In the genomic region with DNA sequence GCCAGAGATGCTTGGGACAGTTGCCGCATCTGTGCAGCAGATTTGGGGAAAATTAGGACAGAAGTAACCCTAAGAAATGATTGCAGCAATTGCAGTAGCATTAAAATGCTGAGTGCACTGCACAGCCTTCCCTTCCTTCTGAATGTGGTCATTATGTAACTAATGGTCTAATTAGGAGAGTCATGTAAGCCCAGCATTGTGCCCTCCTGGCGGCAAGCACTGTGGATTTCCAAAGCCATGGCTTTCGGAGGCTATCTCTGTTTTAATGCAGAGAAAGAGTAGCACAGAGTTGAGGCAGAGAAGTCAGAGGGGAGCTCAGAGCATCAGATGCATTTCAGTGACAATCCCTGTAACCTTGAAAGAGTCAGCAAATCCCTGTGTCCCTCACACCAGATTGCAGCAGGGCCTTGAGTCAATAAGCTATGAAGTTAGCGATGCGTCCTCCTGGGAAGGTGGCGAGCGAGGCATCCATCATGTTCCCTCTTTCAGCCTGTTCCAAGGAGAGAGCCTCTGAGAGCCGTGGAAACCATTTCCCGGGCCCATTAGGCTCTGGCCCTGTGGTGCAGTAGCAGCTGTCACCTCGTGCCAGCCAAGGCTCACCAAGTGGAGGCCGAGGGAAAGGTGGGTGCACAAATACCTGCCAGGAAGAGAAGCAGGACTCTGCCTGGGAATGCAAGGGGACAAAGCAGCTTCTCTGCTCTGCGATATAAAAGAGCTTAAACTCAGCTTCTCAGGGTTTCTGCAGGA, we compare ENCODE assay signal across 15 cellular contexts.
"Had no signal": no experiment of that assay in that cellular context is flagged by ENCODE, and none has a peak within 500 bp of the region (broad histone marks: within the 10 kb centered on the region; RNA-seq: fewer than 3 reads in every experiment).

No MANE protein-coding gene starts in this region.

- H3K36me3 ChIP-seq: heart left ventricle, pancreas, thyroid gland had no signal

- ATAC-seq: foreskin keratinocyte; heart left ventricle; left cardiac atrium; pancreas; stimulated activated effector memory CD8-positive, alpha-beta T cell treated with anti-CD3 and anti-CD28 coated beads, Interleukin-12 subunit alpha, Interleukin-12 subunit beta, amount 100 ng/mL, for 72 hours had no signal

- H3K9me3 ChIP-seq: heart left ventricle, pancreas, thyroid gland had no signal

- H3K27ac Mint-ChIP-seq: activated naive CD8-positive, alpha-beta T cell; naive B cell; stimulated activated effector memory CD8-positive, alpha-beta T cell treated with anti-CD3 and anti-CD28 coated beads, Interleukin-12 subunit alpha, Interleukin-12 subunit beta, amount 100 ng/mL, for 72 hours; T-helper 2 cell treated with Interferon-gamma antibody and Interleukin-4, amounts not matched to agents 5 μg/mL and 100 μg/mL, for 36 hours had no signal

- H3K9me3 Mint-ChIP-seq: naive B cell; stimulated activated effector memory CD8-positive, alpha-beta T cell treated with anti-CD3 and anti-CD28 coated beads, Interleukin-12 subunit alpha, Interleukin-12 subunit beta, amount 100 ng/mL, for 72 hours; T-helper 2 cell treated with Interferon-gamma antibody and Interleukin-4, amounts not matched to agents 5 μg/mL and 100 μg/mL, for 36 hours had no signal

- H3K4me3 ChIP-seq: coronary artery, heart left ventricle, lung, pancreas, thyroid gland had no signal

- H3K4me3 Mint-ChIP-seq: activated naive CD8-positive, alpha-beta T cell; naive B cell; stimulated activated effector memory CD8-positive, alpha-beta T cell treated with anti-CD3 and anti-CD28 coated beads, Interleukin-12 subunit alpha, Interleukin-12 subunit beta, amount 100 ng/mL, for 72 hours; T-helper 2 cell treated with Interferon-gamma antibody and Interleukin-4, amounts not matched to agents 5 μg/mL and 100 μg/mL, for 36 hours had no signal

- DNase-seq: activated CD4-positive, alpha-beta T cell treated with anti-CD3 and anti-CD28 coated beads, Interleukin-2, amount 50 U/mL, for 1 hour; activated CD8-positive, alpha-beta memory T cell treated with anti-CD3 and anti-CD28 coated beads for 24 hours; activated gamma-delta T cell treated with Interleukin-2 at 50 U/mL for 16 hours; amniotic stem cell; foreskin keratinocyte; heart left ventricle; left cardiac atrium; naive B cell; pancreas; thyroid gland had no signal

- H3K27ac ChIP-seq: coronary artery, foreskin keratinocyte, heart left ventricle, pancreas, thyroid gland had no signal

- H3K36me3 Mint-ChIP-seq: activated naive CD8-positive, alpha-beta T cell; naive B cell; stimulated activated effector memory CD8-positive, alpha-beta T cell treated with anti-CD3 and anti-CD28 coated beads, Interleukin-12 subunit alpha, Interleukin-12 subunit beta, amount 100 ng/mL, for 72 hours had no signal

- H3K27me3 ChIP-seq: foreskin keratinocyte, pancreas, thyroid gland had no signal

- H3K4me1 Mint-ChIP-seq: stimulated activated effector memory CD8-positive, alpha-beta T cell treated with anti-CD3 and anti-CD28 coated beads, Interleukin-12 subunit alpha, Interleukin-12 subunit beta, amount 100 ng/mL, for 72 hours had no signal

- H3K27me3 Mint-ChIP-seq: activated naive CD8-positive, alpha-beta T cell had no signal

- H3K4me1 ChIP-seq: thyroid gland had no signal
